In genomic region chr11:69413993-69414392, GRCh38 we compare ENCODE assay signal across 20 cellular contexts.
"Had no signal": no experiment of that assay in that cellular context is flagged by ENCODE, and none has a peak within 500 bp of the region (broad histone marks: within the 10 kb centered on the region; RNA-seq: fewer than 3 reads in every experiment).

No MANE protein-coding gene starts in this region.

- H3K4me3 ChIP-seq: SJSA1, SK-N-MC had no signal

- H3K27me3 ChIP-seq: SJSA1 had no signal

- H3K36me3 ChIP-seq: SJSA1 had no signal

- H3K27ac ChIP-seq: SJSA1, SK-N-MC had no signal

- DNase-seq: Karpas-422, KG1, MM.1S, NCI-H1092 treated with DMSO at 0.1 percent for 48 hours, NCI-H1436, NCI-H187, NCI-H2029, NCI-H2081 treated with DMSO at 0.1 percent for 48 hours, NCI-H2171, NCI-H226, NCI-H446, NCI-H510A, NCI-H524 treated with DMSO at 0.1 percent for 48 hours, NCI-H69, NCI-H774, Right ventricle myocardium superior, RPMI8226, SIG-M5 had no signal

- H3K9me3 ChIP-seq: SJSA1 had no signal
